In genomic region chr5:181088289-181088688, GRCh38 we compare ENCODE assay signal across 11 cellular contexts. TPM values are rescaled to one million over a fixed set of nuclear protein-coding genes. Genes with fewer than 3 reads are reported as not detected.
DNase-seq lines count a peak whose midpoint lies in the region; TF ChIP-seq lines count a peak whose summit lies in the region.
"Had no signal": no experiment of that assay in that cellular context is flagged by ENCODE, and none has a peak within 500 bp of the region (broad histone marks: within the 10 kb centered on the region; RNA-seq: fewer than 3 reads in every experiment).

No MANE protein-coding gene starts in this region.

- peak; percentile 54 for DNase-seq in activated CD4-positive, alpha-beta T cell treated with anti-CD3 and anti-CD28 coated beads, Interleukin-2, amount 10 ng/mL, durations not matched to agents 24 days and 14 days
- DNase-seq in activated CD4-positive, alpha-beta T cell treated with anti-CD3 and anti-CD28 coated beads, Interleukin-2, amount 50 U/mL, for 1 hour = no peak
- DNase-seq in Kasumi-1 (lab: John Stamatoyannopoulos, UW) = peak; percentile 23 to 42
- peak; percentile 32 for DNase-seq in dermis blood vessel endothelial cell
- DNase-seq in retinal pigment epithelial cell (ENCODE audit: low read depth) = no peak
- DNase-seq in sigmoid colon = no peak
- no peak for DNase-seq in NCI-H1417 treated with DMSO at 0.1 percent for 48 hours (lab: John Stamatoyannopoulos, UW)
- DNase-seq in activated naive CD4-positive, alpha-beta T cell treated with Interleukin-2 at 50 U/mL for 16 hours = no peak
- DNase-seq: COR-L47 had no signal

- TF ChIP-seq POLR2A in sigmoid colon (IDR thresholded peaks at IDR 0.05) = no peak

- no peaks in the 10 kb centered on the region for H3K4me1 ChIP-seq in sigmoid colon

- H3K27ac ChIP-seq in sigmoid colon = no peak overlapping the region
- H3K27ac ChIP-seq: epithelial cell of prostate had no signal

- H3K27me3 Mint-ChIP-seq in activated CD4-positive, alpha-beta T cell treated with anti-CD3 and anti-CD28 coated beads, Interleukin-2, amount 10 ng/mL, durations not matched to agents 24 days and 14 days = peaks cover 15% of the 10 kb centered on the region

- TF ChIP-seq CTCF in retinal pigment epithelial cell (conservative IDR thresholded peaks at IDR 0.05; ENCODE audit: low read depth, low read length) (peak; percentile 40), sigmoid colon (IDR thresholded peaks at IDR 0.05) (no peak)

- no peak for TF ChIP-seq EP300 in sigmoid colon (IDR thresholded peaks at IDR 0.05)

- no peaks in the 10 kb centered on the region for H3K36me3 ChIP-seq in sigmoid colon

- H3K27ac Mint-ChIP-seq in activated CD4-positive, alpha-beta T cell treated with anti-CD3 and anti-CD28 coated beads, Interleukin-2, amount 10 ng/mL, durations not matched to agents 24 days and 14 days = no peak overlapping the region

- intact Hi-C loops in activated CD4-positive, alpha-beta T cell treated with anti-CD3 and anti-CD28 coated beads, Interleukin-2, amount 10 ng/mL, durations not matched to agents 24 days and 14 days (cut with micrococcal nuclease) = no loop called here
- intact Hi-C loops in sigmoid colon (cut with DNase I) = no loop called here

- no peak overlapping the region for H3K4me3 Mint-ChIP-seq in activated CD4-positive, alpha-beta T cell treated with anti-CD3 and anti-CD28 coated beads, Interleukin-2, amount 10 ng/mL, durations not matched to agents 24 days and 14 days

- peaks cover 0 to 31% (median 13%) of the 10 kb centered on the region in 3 donors for H3K27me3 ChIP-seq in sigmoid colon

- H3K4me3 ChIP-seq in retinal pigment epithelial cell (ENCODE audit: low read length) = no peak overlapping the region
- no peak overlapping the region for H3K4me3 ChIP-seq in sigmoid colon

- WGBS in sigmoid colon, 2 donors = 63 to 75% methylated on average over 10 of the region's 10 CpGs

- H3K4me1 Mint-ChIP-seq in activated CD4-positive, alpha-beta T cell treated with anti-CD3 and anti-CD28 coated beads, Interleukin-2, amount 10 ng/mL, durations not matched to agents 24 days and 14 days = no peaks in the 10 kb centered on the region

- no peaks in the 10 kb centered on the region for H3K36me3 Mint-ChIP-seq in activated CD4-positive, alpha-beta T cell treated with anti-CD3 and anti-CD28 coated beads, Interleukin-2, amount 10 ng/mL, durations not matched to agents 24 days and 14 days (ENCODE audit: low read depth)

- no peaks in the 10 kb centered on the region for H3K9me3 Mint-ChIP-seq in activated CD4-positive, alpha-beta T cell treated with anti-CD3 and anti-CD28 coated beads, Interleukin-2, amount 10 ng/mL, durations not matched to agents 24 days and 14 days

- no peaks in the 10 kb centered on the region for H3K9me3 ChIP-seq in sigmoid colon

RNA-seq across cellular contexts. Expression of gene OR2V1, which starts 42.7 kb away (rescaled TPM):
- total RNA-seq in activated CD4-positive, alpha-beta T cell treated with anti-CD3 and anti-CD28 coated beads, Interleukin-2, amount 10 ng/mL, durations not matched to agents 24 days and 14 days = not detected in 2 replicates
- not detected in 2 replicates for total RNA-seq in dermis blood vessel endothelial cell
- not detected for total RNA-seq in sigmoid colon
- polyA plus RNA-seq in sigmoid colon = not detected
- polyA plus RNA-seq: neural cell had no signal

RNA-seq across cellular contexts. Expression of gene BTNL9, which starts 48.2 kb away (rescaled TPM):
- total RNA-seq in activated CD4-positive, alpha-beta T cell treated with anti-CD3 and anti-CD28 coated beads, Interleukin-2, amount 10 ng/mL, durations not matched to agents 24 days and 14 days = 0.23 TPM in 1 of 2 replicates, not detected in the other
- total RNA-seq in dermis blood vessel endothelial cell (0.05 and 0.17 TPM in 2 replicates), sigmoid colon (10 to 100 TPM in 1 of 4 donors, 1 to 10 TPM in 3; 4.2 to 34.9 (median 7.1) TPM)
- 1 to 10 TPM in 2 of 3 donors, under 1 TPM in 1; 0.46 to 5.0 (median 1.8) TPM for polyA plus RNA-seq in sigmoid colon

RNA-seq across cellular contexts. Expression of gene OR2V2, which starts 59.1 kb away (rescaled TPM):
- total RNA-seq in activated CD4-positive, alpha-beta T cell treated with anti-CD3 and anti-CD28 coated beads, Interleukin-2, amount 10 ng/mL, durations not matched to agents 24 days and 14 days = not detected in 2 replicates
- total RNA-seq in dermis blood vessel endothelial cell (not detected in 2 replicates), sigmoid colon (not detected)
- polyA plus RNA-seq in sigmoid colon = not detected
- polyA plus RNA-seq: neural cell had no signal

Comparison
In these comparisons a context has a peak if more than half of its experiments do, and no peak if none do; other contexts are left out.
1. DNase-seq: peak in activated CD4-positive, alpha-beta T cell treated with anti-CD3 and anti-CD28 coated beads, Interleukin-2, amount 10 ng/mL, durations not matched to agents 24 days and 14 days (single experiment), Kasumi-1 (2 of 2) and dermis blood vessel endothelial cell (single experiment); none in activated CD4-positive, alpha-beta T cell treated with anti-CD3 and anti-CD28 coated beads, Interleukin-2, amount 50 U/mL, for 1 hour (single experiment), retinal pigment epithelial cell (single experiment), sigmoid colon (single experiment), NCI-H1417 treated with DMSO at 0.1 percent for 48 hours (single experiment) and activated naive CD4-positive, alpha-beta T cell treated with Interleukin-2 at 50 U/mL for 16 hours (single experiment).